26 cellular contexts compared by ENCODE assay signal in genomic region chr1:24255226-24255625, GRCh38.
DNase-seq lines count a peak whose midpoint lies in the region; ATAC-seq, FAIRE-seq and TF ChIP-seq lines count a peak whose summit lies in the region.
"Had no signal": no experiment of that assay in that cellular context is flagged by ENCODE, and none has a peak within 500 bp of the region (broad histone marks: within the 10 kb centered on the region; RNA-seq: fewer than 3 reads in every experiment).

No MANE protein-coding gene starts in this region.

- H3K4me3 ChIP-seq in HL-60 (replicated peaks; ENCODE audit: insufficient read depth, low read length): no peak overlapping the region
- H3K4me3 ChIP-seq in K562: no peak overlapping the region
- H3K4me3 ChIP-seq: BLaER1 treated with 17β-estradiol and CSF1 and Interleukin-3, amounts not matched to agents 10 nM and 100 nM; GM23248; HAP-1; Peyer's patch had no signal

- no peak for TF ChIP-seq RAD21 in K562 (CRISPR knock-in tag; conservative IDR thresholded peaks at IDR 0.05 in 1 of 2, IDR thresholded peaks at IDR 0.05 in 1 of 2)

- H4K20me1 ChIP-seq in K562 (replicated peaks; ENCODE audit: control insufficient read depth, insufficient read depth, low read length): no peaks in the 10 kb centered on the region
- H4K20me1 ChIP-seq: BLaER1 treated with 17β-estradiol and CSF1 and Interleukin-3, amounts not matched to agents 10 nM and 100 nM had no signal

- TF ChIP-seq CTCF in HL-60 (IDR thresholded peaks at IDR 0.05; ENCODE audit: insufficient read depth, low read length) (no peak), K562 (IDR thresholded peaks at IDR 0.05 in 2 of 3, conservative IDR thresholded peaks at IDR 0.05 in 1 of 3; ENCODE audit: insufficient read depth in 2 of 3, low read depth in 1 of 3, low read length in 3 of 3) (no peak)

- H3K4me2 ChIP-seq in K562 (ENCODE audit: insufficient read depth, low read length): peak overlapping the region; percentile 62; the same call in 1 of the 2 replicates
- H3K4me2 ChIP-seq: BLaER1 treated with 17β-estradiol and CSF1 and Interleukin-3, amounts not matched to agents 10 nM and 100 nM; SK-N-SH had no signal

- ATAC-seq in K562 (peak; percentile 54), GM19023 (IDR thresholded peaks at IDR 0.05; ENCODE audit: unreplicated experiment) (no peak)

- no peaks in the 10 kb centered on the region for H3K36me3 ChIP-seq in K562 (ENCODE audit: control insufficient read depth, insufficient read depth, low read length)
- H3K36me3 ChIP-seq: BLaER1 treated with 17β-estradiol and CSF1 and Interleukin-3, amounts not matched to agents 10 nM and 100 nM; HAP-1; Peyer's patch had no signal

- no peak overlapping the region for H3K9ac ChIP-seq in K562 (ENCODE audit: insufficient read depth in 1 of 2, low read depth in 2 of 2, low read length in 2 of 2)
- H3K9ac ChIP-seq: BLaER1 treated with 17β-estradiol and CSF1 and Interleukin-3, amounts not matched to agents 10 nM and 100 nM; GM23248; SK-N-SH had no signal

- no peak for FAIRE-seq in K562 (lab: Jason Lieb, UNC)
- FAIRE-seq: D721Med, GM18507 had no signal

- H3K27ac ChIP-seq in HL-60 (replicated peaks) (peak overlapping the region; percentile 79), K562 (ENCODE audit: extremely low read depth, low read depth, low read length) (no peak overlapping the region)
- H3K27ac ChIP-seq: BLaER1 treated with 17β-estradiol and CSF1 and Interleukin-3, amounts not matched to agents 10 nM and 100 nM; GM23248; Peyer's patch had no signal

- no peak for TF ChIP-seq POLR2A in K562 (conservative IDR thresholded peaks at IDR 0.05)

- in situ Hi-C loops in K562 (cut with MboI): no loop called here

- TF ChIP-seq EP300 in K562 (IDR thresholded peaks at IDR 0.05; ENCODE audit: low read length): no peak

- POLR2A ChIA-PET in K562 (lab: Yijun Ruan, JAX): interaction anchor here (0.7 to 1.3 kb wide), 4 partner anchors 9 to 77 kb away, joined by 3 to 4 read pairs (median 4); no protein-coding TSS in a partner anchor

- DNase-seq in activated CD8-positive, alpha-beta memory T cell treated with anti-CD3 and anti-CD28 coated beads for 24 hours: peak; percentile 1
- no peak for DNase-seq in activated CD8-positive, alpha-beta memory T cell treated with anti-CD3 and anti-CD28 coated beads, Interleukin-2, amount 50 U/mL, for 4 hours
- peak; percentile 65 to 89 for DNase-seq in HL-60 (ENCODE audit: low read depth in 1 of 2, low spot score in 1 of 2)
- DNase-seq in K562 (ENCODE audit: extremely low read depth in 1 of 4, low spot score in 3 of 4): no peak
- DNase-seq in activated T-cell treated with anti-CD3 and anti-CD28 coated beads, Interleukin-2, amount 50 U/mL, for 48 hours: no peak
- DNase-seq in hepatic stellate cell (ENCODE audit: low spot score): no peak
- DNase-seq: CD4-positive, alpha-beta T cell; GM23248; HFFc6; Kasumi-1; NCI-H1048; NCI-H1417; NCI-H1694; NCI-H2029 treated with DMSO at 0.1 percent for 48 hours; NCI-H2227 treated with DMSO at 0.1 percent for 48 hours; NCI-H69; OCI-M1; Peyer's patch; SHP77 treated with DMSO at 0.1 percent for 48 hours; SW 1271 had no signal

- CTCF ChIA-PET in K562 (lab: Yijun Ruan, JAX; ENCODE audit: low intra/inter-chr PET ratio): no interaction called here

- 35% methylated on average over 7 of the region's 7 CpGs for WGBS in K562 (ENCODE audit: insufficient coverage, low coverage, missing lambda C conversion rate)

- H3K9me1 ChIP-seq in K562 (ENCODE audit: control insufficient read depth, insufficient read depth, low read length): no peaks in the 10 kb centered on the region

- H3K9me3 ChIP-seq in K562 (replicated peaks; ENCODE audit: control insufficient read depth, insufficient read depth, low read depth, low read length): no peaks in the 10 kb centered on the region
- H3K9me3 ChIP-seq: HAP-1, Peyer's patch, SK-N-SH had no signal

- no TSS peak for BruUV-seq in K562 (replicated peaks; lab: Mats Ljungman, UMichigan)

- H3K27me3 ChIP-seq in HL-60 (ENCODE audit: insufficient read depth, poor library complexity, severe bottlenecking): no peaks in the 10 kb centered on the region
- peaks cover 10 to 27% of the 10 kb centered on the region in 2 experiments; a peak in 4 of 5 replicates for H3K27me3 ChIP-seq in K562 (ENCODE audit: control insufficient read depth in 2 of 2, insufficient read depth in 2 of 2, low read length in 2 of 2)
- H3K27me3 ChIP-seq: BLaER1 treated with 17β-estradiol and CSF1 and Interleukin-3, amounts not matched to agents 10 nM and 100 nM; Peyer's patch had no signal

- no peaks in the 10 kb centered on the region for H3K79me2 ChIP-seq in K562 (ENCODE audit: control insufficient read depth, insufficient read depth, low read length)

- H2AFZ ChIP-seq in K562 (ENCODE audit: low read depth, low read length): peak overlapping the region; percentile 67
- H2AFZ ChIP-seq: GM23248 had no signal

- intact Hi-C loops in K562 (cut with micrococcal nuclease): no loop called here

- H3K4me1 ChIP-seq in K562 (replicated peaks in 1 of 2; ENCODE audit: control insufficient read depth in 2 of 2, insufficient read depth in 2 of 2, low read length in 2 of 2): peaks cover 4 to 9% of the 10 kb centered on the region in 2 experiments; a peak in 3 of 5 replicates
- H3K4me1 ChIP-seq: HAP-1, Peyer's patch had no signal

TF ChIP-seq in K562, 482 proteins besides CTCF, POLR2A, EP300 and RAD21 (continues in another document):
- TF ChIP-seq HNRNPUL1 (IDR thresholded peaks at IDR 0.05; ENCODE audit: low read length) (no peak), ZBTB11 (CRISPR knock-in tag; IDR thresholded peaks at IDR 0.05) (no peak), CGGBP1 (CRISPR knock-in tag; IDR thresholded peaks at IDR 0.05) (0 out of 2 replicates have a peak, but pooled peaks have one; percentile 8), ZBTB26 (CRISPR knock-in tag; IDR thresholded peaks at IDR 0.05) (no peak), CBX5 (IDR thresholded peaks at IDR 0.05; ENCODE audit: borderline replicate concordance, low read depth) (no peak), NBN (IDR thresholded peaks at IDR 0.05; ENCODE audit: low read depth) (no peak), ZBTB49 (CRISPR knock-in tag; IDR thresholded peaks at IDR 0.05; ENCODE audit: borderline replicate concordance) (no peak), MXI1 (IDR thresholded peaks at IDR 0.05; ENCODE audit: low read depth, low read length) (no peak), ATF7 (IDR thresholded peaks at IDR 0.05) (0 out of 2 replicates have a peak, but pooled peaks have one; percentile 1), SRSF1 (IDR thresholded peaks at IDR 0.05; ENCODE audit: low read depth, low read length) (no peak)

Comparison
In these comparisons a context has a peak if more than half of its experiments do, and no peak if none do; other contexts are left out.
1. DNase-seq: peak in activated CD8-positive, alpha-beta memory T cell treated with anti-CD3 and anti-CD28 coated beads for 24 hours (single experiment) and HL-60 (2 of 2); none in activated CD8-positive, alpha-beta memory T cell treated with anti-CD3 and anti-CD28 coated beads, Interleukin-2, amount 50 U/mL, for 4 hours (single experiment), K562 (0 of 4), activated T-cell treated with anti-CD3 and anti-CD28 coated beads, Interleukin-2, amount 50 U/mL, for 48 hours (0 of 2) and hepatic stellate cell (single experiment).